Comparison of ENCODE assay signal across 22 cellular contexts in genomic region chr7:99714171-99714570, GRCh38. TPM values are rescaled to one million over a fixed set of nuclear protein-coding genes. Genes with fewer than 3 reads are reported as not detected.
"Had no signal": no experiment of that assay in that cellular context is flagged by ENCODE, and none has a peak within 500 bp of the region (broad histone marks: within the 10 kb centered on the region; RNA-seq: fewer than 3 reads in every experiment).

No MANE protein-coding gene starts in this region.

- H3K4me2 ChIP-seq: neural progenitor cell, smooth muscle cell had no signal

- H3K4me1 ChIP-seq: esophagus squamous epithelium, left lung, lower lobe of right lung, neural progenitor cell, right atrium auricular region, sigmoid colon, suprapubic skin, thyroid gland had no signal

- H2AFZ ChIP-seq: neural progenitor cell had no signal

- H3K4me3 ChIP-seq: esophagus squamous epithelium, left lung, lower lobe of right lung, neural progenitor cell, ovary, right atrium auricular region, sigmoid colon, smooth muscle cell, suprapubic skin, thyroid gland had no signal

- H3K9me3 ChIP-seq: esophagus squamous epithelium, left lung, lower lobe of right lung, ovary, sigmoid colon, suprapubic skin, thyroid gland had no signal

- DNase-seq: effector memory CD4-positive, alpha-beta T cell; esophagus squamous epithelium; immature natural killer cell; left lung; lower lobe of right lung; nucleus accumbens; ovary; sigmoid colon; stimulated activated CD4-positive, alpha-beta T cell treated with anti-CD3 and anti-CD28 coated beads, Interleukin-2, amount 100 ng/mL, for 48 hours; stimulated activated CD8-positive, alpha-beta memory T cell treated with anti-CD3 and anti-CD28 coated beads, Interleukin-4, amount 100 ng/mL, for 48 hours; stimulated activated naive CD8-positive, alpha-beta T cell treated with anti-CD3 and anti-CD28 coated beads, Interleukin-15, Interleukin-2, amounts not matched to agents 100 U/mL and 50 U/mL, for 24 hours; thyroid gland had no signal

- H3K27ac ChIP-seq: esophagus squamous epithelium, left lung, lower lobe of right lung, neural progenitor cell, ovary, right atrium auricular region, sigmoid colon, suprapubic skin, thyroid gland had no signal

- H3K27me3 ChIP-seq: esophagus squamous epithelium, left lung, neural progenitor cell, ovary, right atrium auricular region, sigmoid colon, suprapubic skin, thyroid gland had no signal

- H3K36me3 ChIP-seq: esophagus squamous epithelium, left lung, lower lobe of right lung, neural progenitor cell, ovary, right atrium auricular region, suprapubic skin, thyroid gland had no signal

- ATAC-seq: left lung; lower lobe of right lung; natural killer cell treated with Interleukin-12 subunit alpha and Interleukin-12 subunit beta and Interleukin-15 and Interleukin-18, amount 100 ng/mL, for 72 hours; stimulated activated effector memory CD8-positive, alpha-beta T cell treated with anti-CD3 and anti-CD28 coated beads, Interleukin-12 subunit alpha, Interleukin-12 subunit beta, amount 100 ng/mL, for 72 hours; stimulated activated naive CD8-positive, alpha-beta T cell treated with anti-CD3 and anti-CD28 coated beads, Interleukin-15, Interleukin-2, amounts not matched to agents 100 U/mL and 50 U/mL, for 24 hours had no signal

- FAIRE-seq: endometrium, keratinocyte had no signal

- H3K9ac ChIP-seq: neural progenitor cell had no signal

RNA-seq across cellular contexts. Expression of gene CYP3A7, which starts 20.8 kb away (rescaled TPM):
- total RNA-seq: esophagus squamous epithelium; mesothelial cell of epicardium; natural killer cell treated with Interleukin-12 subunit alpha and Interleukin-12 subunit beta and Interleukin-15 and Interleukin-18, amount 100 ng/mL, for 72 hours; posterior vena cava; thyroid gland had no signal
- polyA plus RNA-seq: immature natural killer cell, keratinocyte had no signal

RNA-seq across cellular contexts. Expression of gene CYP3A5, which starts 34.4 kb away (rescaled TPM):
- total RNA-seq: natural killer cell treated with Interleukin-12 subunit alpha and Interleukin-12 subunit beta and Interleukin-15 and Interleukin-18, amount 100 ng/mL, for 72 hours; smooth muscle cell had no signal
